10 cellular contexts compared by ENCODE assay signal in the genomic region with DNA sequence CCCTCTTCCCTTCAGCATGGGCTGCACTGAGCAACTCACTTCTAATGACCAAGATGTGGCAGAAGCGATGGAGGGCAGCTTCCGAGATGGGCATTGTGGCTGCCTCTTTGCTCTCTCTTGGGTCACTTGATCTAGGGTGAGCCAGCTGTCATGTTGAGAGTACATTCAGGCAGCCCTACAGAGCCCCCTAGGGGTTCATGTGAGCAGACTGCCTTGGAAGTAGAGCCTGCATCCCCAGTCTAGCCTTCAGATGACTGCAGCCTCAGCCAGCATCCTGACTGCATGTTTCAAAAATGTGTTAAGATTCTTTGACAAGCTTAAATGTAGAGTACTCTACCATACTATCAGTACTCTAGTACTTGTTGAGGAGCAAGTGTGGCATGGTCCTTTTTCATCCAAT.
DNase-seq lines count a peak whose midpoint lies in the region; ATAC-seq, FAIRE-seq and TF ChIP-seq lines count a peak whose summit lies in the region.
"Had no signal": no experiment of that assay in that cellular context is flagged by ENCODE, and none has a peak within 500 bp of the region (broad histone marks: within the 10 kb centered on the region; RNA-seq: fewer than 3 reads in every experiment).

No MANE protein-coding gene starts in this region.

- no peak for ATAC-seq in GM18861 (IDR thresholded peaks at IDR 0.05; ENCODE audit: unreplicated experiment)

- no peak for FAIRE-seq in bronchial epithelial cell (lab: Jason Lieb, UNC)
- FAIRE-seq: G401.6 had no signal

- H3K9me3 Mint-ChIP-seq in activated T-cell treated with anti-CD3 and anti-CD28 coated beads, Interleukin-2, amount 50 U/mL, for 24 hours = peaks cover 8% of the 10 kb centered on the region

- no peaks in the 10 kb centered on the region for H3K27me3 Mint-ChIP-seq in activated T-cell treated with anti-CD3 and anti-CD28 coated beads, Interleukin-2, amount 50 U/mL, for 24 hours

- H3K27ac Mint-ChIP-seq in activated T-cell treated with anti-CD3 and anti-CD28 coated beads, Interleukin-2, amount 50 U/mL, for 24 hours = peak overlapping the region; percentile 84

- H3K4me3 Mint-ChIP-seq in activated T-cell treated with anti-CD3 and anti-CD28 coated beads, Interleukin-2, amount 50 U/mL, for 24 hours = no peak overlapping the region

- peaks cover 93% of the 10 kb centered on the region for H3K36me3 Mint-ChIP-seq in activated T-cell treated with anti-CD3 and anti-CD28 coated beads, Interleukin-2, amount 50 U/mL, for 24 hours (ENCODE audit: low read depth)

- DNase-seq in activated T-cell treated with anti-CD3 and anti-CD28 coated beads, Interleukin-2, amount 50 U/mL, for 24 hours = no peak
- no peak for DNase-seq in activated T-cell treated with anti-CD3 and anti-CD28 coated beads for 4 hours
- peak; percentile 6 for DNase-seq in NCI-H524 treated with DMSO at 0.1 percent for 48 hours (lab: John Stamatoyannopoulos, UW)
- DNase-seq in bronchial epithelial cell (ENCODE audit: low read depth) = no peak
- DNase-seq in stimulated activated CD4-positive, alpha-beta T cell treated with anti-CD3 and anti-CD28 coated beads, TNF-alpha, amount 100 ng/mL, for 48 hours (ENCODE audit: low read depth in 3 of 3) = peak in 2 of 3 donors; percentile 26
- DNase-seq in NCI-H2171 treated with DMSO at 0.1 percent for 48 hours (lab: John Stamatoyannopoulos, UW) = no peak
- DNase-seq in NCI-H2029 treated with DMSO at 0.1 percent for 48 hours (lab: John Stamatoyannopoulos, UW) = no peak

- peak; percentile 5 for TF ChIP-seq CTCF in bronchial epithelial cell (IDR thresholded peaks at IDR 0.05; ENCODE audit: insufficient read depth, low read length, severe bottlenecking)

- peaks cover 70% of the 10 kb centered on the region for H3K4me1 Mint-ChIP-seq in activated T-cell treated with anti-CD3 and anti-CD28 coated beads, Interleukin-2, amount 50 U/mL, for 24 hours (ENCODE audit: low read depth)

- H3K27me3 ChIP-seq in bronchial epithelial cell (ENCODE audit: control insufficient read depth, insufficient read depth, low read length) = no peaks in the 10 kb centered on the region

- no peak overlapping the region for H3K4me3 ChIP-seq in bronchial epithelial cell (ENCODE audit: low read depth, low read length)
- H3K4me3 ChIP-seq: lung had no signal

- H3K36me3 ChIP-seq in bronchial epithelial cell (ENCODE audit: control insufficient read depth, insufficient read depth, low read length) = peaks cover 5% of the 10 kb centered on the region

Comparison
In these comparisons a context has a peak if more than half of its experiments do, and no peak if none do; other contexts are left out.
1. DNase-seq: peak in NCI-H524 treated with DMSO at 0.1 percent for 48 hours (single experiment) and stimulated activated CD4-positive, alpha-beta T cell treated with anti-CD3 and anti-CD28 coated beads, TNF-alpha, amount 100 ng/mL, for 48 hours (2 of 3); none in activated T-cell treated with anti-CD3 and anti-CD28 coated beads, Interleukin-2, amount 50 U/mL, for 24 hours (single experiment), activated T-cell treated with anti-CD3 and anti-CD28 coated beads for 4 hours (single experiment), bronchial epithelial cell (single experiment), NCI-H2171 treated with DMSO at 0.1 percent for 48 hours (single experiment) and NCI-H2029 treated with DMSO at 0.1 percent for 48 hours (single experiment).